In the genomic region with DNA sequence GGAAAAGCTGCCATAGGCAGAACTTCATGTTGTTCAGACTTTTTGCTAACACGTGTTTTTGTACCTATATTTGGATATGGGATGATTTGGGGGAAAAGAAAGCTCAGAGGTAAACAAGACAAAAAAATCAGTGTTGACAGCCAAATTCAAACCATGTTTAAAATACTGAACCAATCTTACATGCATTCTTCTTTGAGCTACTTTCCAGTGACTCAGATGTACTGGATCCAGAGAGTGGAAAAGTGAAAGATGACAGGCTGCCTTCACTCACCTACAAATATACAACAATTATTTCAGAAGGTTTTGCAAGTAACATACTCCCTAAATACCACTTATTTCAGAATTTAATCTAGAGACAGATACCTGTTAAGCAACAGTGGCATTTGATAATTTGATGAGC, we compare ENCODE assay signal across 2 cellular contexts.
TF ChIP-seq lines count a peak whose summit lies in the region.

No MANE protein-coding gene starts in this region.

TF ChIP-seq in A549, 52 proteins besides CTCF, POLR2A, EP300 and RAD21:
- TF ChIP-seq EHF (CRISPR knock-in tag; IDR thresholded peaks at IDR 0.05) (no peak), ZC3H11A (IDR thresholded peaks at IDR 0.05) (no peak), ZSCAN20 (CRISPR knock-in tag; IDR thresholded peaks at IDR 0.05) (no peak)
- TF ChIP-seq, protein P1, sequence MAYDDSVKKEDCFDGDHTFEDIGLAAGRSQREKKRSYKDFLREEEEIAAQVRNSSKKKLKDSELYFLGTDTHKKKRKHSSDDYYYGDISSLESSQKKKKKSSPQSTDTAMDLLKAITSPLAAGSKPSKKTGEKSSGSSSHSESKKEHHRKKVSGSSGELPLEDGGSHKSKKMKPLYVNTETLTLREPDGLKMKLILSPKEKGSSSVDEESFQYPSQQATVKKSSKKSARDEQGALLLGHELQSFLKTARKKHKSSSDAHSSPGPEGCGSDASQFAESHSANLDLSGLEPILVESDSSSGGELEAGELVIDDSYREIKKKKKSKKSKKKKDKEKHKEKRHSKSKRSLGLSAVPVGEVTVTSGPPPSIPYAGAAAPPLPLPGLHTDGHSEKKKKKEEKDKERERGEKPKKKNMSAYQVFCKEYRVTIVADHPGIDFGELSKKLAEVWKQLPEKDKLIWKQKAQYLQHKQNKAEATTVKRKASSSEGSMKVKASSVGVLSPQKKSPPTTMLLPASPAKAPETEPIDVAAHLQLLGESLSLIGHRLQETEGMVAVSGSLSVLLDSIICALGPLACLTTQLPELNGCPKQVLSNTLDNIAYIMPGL (CRISPR knock-in tag; IDR thresholded peaks at IDR 0.05; ENCODE audit: borderline replicate concordance), result no peak

TF ChIP-seq in HepG2, 621 proteins besides CTCF, POLR2A, EP300 and RAD21:
- no peak for TF ChIP-seq IRX3 (CRISPR knock-in tag; IDR thresholded peaks at IDR 0.05; ENCODE audit: borderline replicate concordance, low read depth)
- TF ChIP-seq SOX6 (IDR thresholded peaks at IDR 0.05), result no peak
- no peak for TF ChIP-seq SOX6 (CRISPR knock-in tag; IDR thresholded peaks at IDR 0.05)
- no peak for TF ChIP-seq HMG20B (CRISPR knock-in tag; conservative IDR thresholded peaks at IDR 0.05)
- no peak for TF ChIP-seq ZNF558 (CRISPR knock-in tag; IDR thresholded peaks at IDR 0.05; ENCODE audit: borderline replicate concordance)
- TF ChIP-seq ZEB1 (IDR thresholded peaks at IDR 0.05; ENCODE audit: insufficient replicate concordance, low read depth), result no peak
- no peak for TF ChIP-seq ZNF567 (CRISPR knock-in tag; IDR thresholded peaks at IDR 0.05; ENCODE audit: borderline replicate concordance)
- TF ChIP-seq ZNF562 (CRISPR knock-in tag; IDR thresholded peaks at IDR 0.05; ENCODE audit: borderline replicate concordance), result no peak
- TF ChIP-seq BRF2 (CRISPR knock-in tag; IDR thresholded peaks at IDR 0.05), result no peak
- TF ChIP-seq GPBP1L1 (CRISPR knock-in tag; IDR thresholded peaks at IDR 0.05), result no peak
- TF ChIP-seq, protein P2, sequence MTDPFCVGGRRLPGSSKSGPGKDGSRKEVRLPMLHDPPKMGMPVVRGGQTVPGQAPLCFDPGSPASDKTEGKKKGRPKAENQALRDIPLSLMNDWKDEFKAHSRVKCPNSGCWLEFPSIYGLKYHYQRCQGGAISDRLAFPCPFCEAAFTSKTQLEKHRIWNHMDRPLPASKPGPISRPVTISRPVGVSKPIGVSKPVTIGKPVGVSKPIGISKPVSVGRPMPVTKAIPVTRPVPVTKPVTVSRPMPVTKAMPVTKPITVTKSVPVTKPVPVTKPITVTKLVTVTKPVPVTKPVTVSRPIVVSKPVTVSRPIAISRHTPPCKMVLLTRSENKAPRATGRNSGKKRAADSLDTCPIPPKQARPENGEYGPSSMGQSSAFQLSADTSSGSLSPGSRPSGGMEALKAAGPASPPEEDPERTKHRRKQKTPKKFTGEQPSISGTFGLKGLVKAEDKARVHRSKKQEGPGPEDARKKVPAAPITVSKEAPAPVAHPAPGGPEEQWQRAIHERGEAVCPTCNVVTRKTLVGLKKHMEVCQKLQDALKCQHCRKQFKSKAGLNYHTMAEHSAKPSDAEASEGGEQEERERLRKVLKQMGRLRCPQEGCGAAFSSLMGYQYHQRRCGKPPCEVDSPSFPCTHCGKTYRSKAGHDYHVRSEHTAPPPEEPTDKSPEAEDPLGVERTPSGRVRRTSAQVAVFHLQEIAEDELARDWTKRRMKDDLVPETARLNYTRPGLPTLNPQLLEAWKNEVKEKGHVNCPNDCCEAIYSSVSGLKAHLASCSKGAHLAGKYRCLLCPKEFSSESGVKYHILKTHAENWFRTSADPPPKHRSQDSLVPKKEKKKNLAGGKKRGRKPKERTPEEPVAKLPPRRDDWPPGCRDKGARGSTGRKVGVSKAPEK (CRISPR knock-in tag; IDR thresholded peaks at IDR 0.05; ENCODE audit: borderline replicate concordance), result no peak
- TF ChIP-seq RCOR2 (CRISPR knock-in tag; IDR thresholded peaks at IDR 0.05), result no peak
- TF ChIP-seq HMG20A (CRISPR knock-in tag; IDR thresholded peaks at IDR 0.05; ENCODE audit: borderline replicate concordance), result no peak
TF ChIP-seq in HepG2: peak in this region for 0.
